In genomic region chr21:15826147-15826780, GRCh38 we compare ENCODE assay signal across 8 cellular contexts.
DNase-seq lines count a peak whose midpoint lies in the region; ATAC-seq, FAIRE-seq and TF ChIP-seq lines count a peak whose summit lies in the region.

No MANE protein-coding gene starts in this region.

- H3K4me1 ChIP-seq in CD4-positive, alpha-beta memory T cell (ENCODE audit: insufficient read depth, low read length), result peaks cover 32% of the 10 kb centered on the region
- H3K4me1 ChIP-seq in neutrophil (ENCODE audit: control insufficient read depth in 1 of 2, insufficient read depth in 1 of 2, low read depth in 1 of 2, low read length in 1 of 2), result no peaks in the 10 kb centered on the region

- no peaks in the 10 kb centered on the region for H3F3A ChIP-seq in SU-DHL-6 (ENCODE audit: insufficient read depth)

- H4K20me1 ChIP-seq in SU-DHL-6 (ENCODE audit: low read depth, low read length), result no peaks in the 10 kb centered on the region

- H3K4me3 ChIP-seq in CD4-positive, alpha-beta memory T cell (ENCODE audit: low read length in 2 of 2), result no peak overlapping the region
- no peak overlapping the region for H3K4me3 ChIP-seq in SU-DHL-6 (ENCODE audit: insufficient read depth, low read length, poor library complexity, severe bottlenecking)
- no peak overlapping the region for H3K4me3 ChIP-seq in neutrophil (ENCODE audit: low read depth in 1 of 2, low read length in 1 of 2)

- CTCF ChIA-PET in CD4-positive, alpha-beta memory T cell (lab: Charles Lee; ENCODE audit: partially characterized antibody), result interaction anchor here (0.8 to 1.5 kb wide), 8 partner anchors 33 to 344 kb away, joined by 3 to 5 read pairs (median 4); no protein-coding TSS in a partner anchor

- no peak overlapping the region for H3K4me2 ChIP-seq in SU-DHL-6 (ENCODE audit: low read depth, low read length, poor library complexity, severe bottlenecking)

- intact Hi-C loops in CD4-positive, alpha-beta memory T cell (cut with micrococcal nuclease), result loop anchor here (1.0 to 10.0 kb wide), 7 partner anchors 93 to 1571 kb away; partner anchors contain the start of genes HSPA13 and NRIP1

- peaks cover 32 to 45% of the 10 kb centered on the region in 2 donors for H3K36me3 Mint-ChIP-seq in CD4-positive, alpha-beta memory T cell

- no peak overlapping the region for H3K4me3 Mint-ChIP-seq in CD4-positive, alpha-beta memory T cell

- no peaks in the 10 kb centered on the region for H3K9me2 ChIP-seq in SU-DHL-6 (replicated peaks; ENCODE audit: insufficient read depth, low read length)

- ATAC-seq in HG03378 (IDR thresholded peaks at IDR 0.05; ENCODE audit: unreplicated experiment) (peak; percentile 77), GM19395 (IDR thresholded peaks at IDR 0.05; ENCODE audit: unreplicated experiment) (no peak), HG03039 (IDR thresholded peaks at IDR 0.05; ENCODE audit: unreplicated experiment) (no peak)

- TF ChIP-seq CTCF in SU-DHL-6 (IDR thresholded peaks at IDR 0.05; ENCODE audit: insufficient read depth, low read length, poor library complexity, severe bottlenecking), result peak; percentile 32
- TF ChIP-seq CTCF in neutrophil (IDR thresholded peaks at IDR 0.05), result peak; percentile 35

- H3K9me3 ChIP-seq in CD4-positive, alpha-beta memory T cell (ENCODE audit: control insufficient read depth in 1 of 2, low read length in 2 of 2), result no peaks in the 10 kb centered on the region
- H3K9me3 ChIP-seq in SU-DHL-6 (ENCODE audit: insufficient read depth, low read length) (no peaks in the 10 kb centered on the region), neutrophil (no peaks in the 10 kb centered on the region)

- H3K27me3 Mint-ChIP-seq in CD4-positive, alpha-beta memory T cell, result no peaks in the 10 kb centered on the region

- H3K36me3 ChIP-seq in CD4-positive, alpha-beta memory T cell (ENCODE audit: insufficient read depth, low read length), result peaks cover 16% of the 10 kb centered on the region
- H3K36me3 ChIP-seq in SU-DHL-6 (ENCODE audit: low read length) (peaks cover 27% of the 10 kb centered on the region; the same call in 1 of the 2 replicates), neutrophil (peaks cover 52% of the 10 kb centered on the region)

- peak; percentile 26 to 46 (median 30) for DNase-seq in CD4-positive, alpha-beta memory T cell
- DNase-seq in GM18507 (ENCODE audit: extremely low spot score, insufficient read length, low read depth), result peak; percentile 1
- DNase-seq in fibroblast of gingiva (ENCODE audit: low read depth), result peak; percentile 31

- no peak overlapping the region for H2AFZ ChIP-seq in SU-DHL-6 (ENCODE audit: low read depth, low read length, severe bottlenecking)

- H3K4me1 Mint-ChIP-seq in CD4-positive, alpha-beta memory T cell, result peaks cover 25 to 36% (median 33%) of the 10 kb centered on the region in 4 donors

- H3K27me3 ChIP-seq in CD4-positive, alpha-beta memory T cell (ENCODE audit: insufficient read depth, low read length), result no peaks in the 10 kb centered on the region
- H3K27me3 ChIP-seq in SU-DHL-6 (ENCODE audit: low read length) (no peaks in the 10 kb centered on the region), neutrophil (no peaks in the 10 kb centered on the region)

- POLR2A ChIA-PET in CD4-positive, alpha-beta memory T cell (lab: Charles Lee; ENCODE audit: partially characterized antibody), result no interaction called here

- no peak overlapping the region for H3K9ac ChIP-seq in SU-DHL-6 (ENCODE audit: low read length)

- H3K79me2 ChIP-seq in SU-DHL-6 (ENCODE audit: insufficient read depth, low read length), result no peaks in the 10 kb centered on the region

- H3K27ac Mint-ChIP-seq in CD4-positive, alpha-beta memory T cell, result peak overlapping the region in 2 of 7 donors; percentile 4 to 18

- H3K27ac ChIP-seq in CD4-positive, alpha-beta memory T cell (ENCODE audit: low read depth, low read length), result no peak overlapping the region
- H3K27ac ChIP-seq in SU-DHL-6 (ENCODE audit: low read depth, low read length) (no peak overlapping the region), neutrophil (no peak overlapping the region)

- no peaks in the 10 kb centered on the region for H3K9me3 Mint-ChIP-seq in CD4-positive, alpha-beta memory T cell

- FAIRE-seq in GM18507 (lab: Jason Lieb, UNC), result peak; percentile 70
